8 cellular contexts compared by ENCODE assay signal in the genomic region with DNA sequence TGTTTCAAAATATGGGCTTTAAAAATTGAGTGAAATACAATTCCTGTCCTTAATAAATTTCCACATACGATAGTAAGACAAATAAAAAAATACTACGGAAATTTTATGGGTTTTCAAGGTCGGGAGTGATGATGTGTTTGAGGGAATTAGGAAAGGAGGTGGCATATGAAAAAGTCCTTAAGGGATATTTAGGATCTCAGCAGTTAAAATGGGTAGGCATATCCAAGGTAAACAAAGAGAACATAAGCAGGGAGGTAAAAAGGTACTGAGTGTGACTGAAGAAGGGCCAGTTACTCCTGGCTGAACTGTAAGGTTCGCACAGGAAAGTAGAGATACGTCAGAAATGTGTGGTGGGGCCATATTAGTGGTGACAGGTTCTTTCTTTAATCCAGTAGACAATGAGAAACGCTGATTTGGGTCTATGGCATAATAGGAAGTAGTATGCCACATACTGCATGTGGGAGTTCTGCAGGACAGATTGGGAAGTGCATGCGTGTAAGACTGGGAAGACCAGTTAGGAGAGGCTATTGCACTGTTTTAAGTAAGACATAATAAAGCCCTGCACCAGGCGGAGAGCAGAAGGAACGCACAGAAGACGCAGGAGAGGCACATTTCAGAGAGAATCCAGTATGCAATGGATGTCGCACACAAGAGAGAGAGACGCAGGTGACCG. TPM values are rescaled to one million over a fixed set of nuclear protein-coding genes. Genes with fewer than 3 reads are reported as not detected.
DNase-seq lines count a peak whose midpoint lies in the region; ATAC-seq and TF ChIP-seq lines count a peak whose summit lies in the region.

No MANE protein-coding gene starts in this region.

- peaks cover 0 to 39% (median 36%) of the 10 kb centered on the region in 11 experiments; a peak in 17 of 22 replicates for H4K20me1 ChIP-seq in BLaER1 treated with 17β-estradiol and CSF1 and Interleukin-3, amounts not matched to agents 10 nM and 100 nM

- peaks cover 0 to 14% (median 0%) of the 10 kb centered on the region in 11 experiments; a peak in 5 of 22 replicates for H3K9me3 ChIP-seq in BLaER1 treated with 17β-estradiol and CSF1 and Interleukin-3, amounts not matched to agents 10 nM and 100 nM (replicated peaks in 1 of 11)
- H3K9me3 ChIP-seq in MG63 (no peaks in the 10 kb centered on the region), esophagus squamous epithelium (no peaks in the 10 kb centered on the region), muscle layer of colon (ENCODE audit: low read length) (no peaks in the 10 kb centered on the region)

- no peak for TF ChIP-seq POLR2A in esophagus squamous epithelium (IDR thresholded peaks at IDR 0.05)

- peak overlapping the region; percentile 60 to 92 (median 80); a peak in 21 of 22 replicates for H3K9ac ChIP-seq in BLaER1 treated with 17β-estradiol and CSF1 and Interleukin-3, amounts not matched to agents 10 nM and 100 nM
- no peak overlapping the region for H3K9ac ChIP-seq in muscle layer of colon (ENCODE audit: low read length)

- DNase-seq in MG63, result peak; percentile 67
- no peak for DNase-seq in esophagus squamous epithelium (lab: John Stamatoyannopoulos, UW)
- no peak for DNase-seq in mesenteric fat pad (ENCODE audit: low spot score)

- ATAC-seq in GM19328 (IDR thresholded peaks at IDR 0.05; ENCODE audit: unreplicated experiment) (peak; percentile 1), SK-N-SH treated with all-trans-retinoic acid at 6 μM for 48 hours (peak; percentile 81), HG03342 (IDR thresholded peaks at IDR 0.05; ENCODE audit: unreplicated experiment) (no peak)

- H3K4me3 ChIP-seq in BLaER1 treated with 17β-estradiol and CSF1 and Interleukin-3, amounts not matched to agents 10 nM and 100 nM, result peak overlapping the region; percentile 85 to 97 (median 91)
- H3K4me3 ChIP-seq in MG63 (peak overlapping the region; percentile 79), esophagus squamous epithelium (peak overlapping the region; percentile 62 to 92 (median 86)), muscle layer of colon (ENCODE audit: low read depth in 1 of 2, low read length in 2 of 2) (peak overlapping the region; percentile 60 to 66)

- peaks cover 0 to 16% (median 7%) of the 10 kb centered on the region in 11 experiments; a peak in 12 of 22 replicates for H3K36me3 ChIP-seq in BLaER1 treated with 17β-estradiol and CSF1 and Interleukin-3, amounts not matched to agents 10 nM and 100 nM
- peaks cover 2% of the 10 kb centered on the region for H3K36me3 ChIP-seq in MG63
- no peaks in the 10 kb centered on the region for H3K36me3 ChIP-seq in esophagus squamous epithelium
- H3K36me3 ChIP-seq in muscle layer of colon (ENCODE audit: insufficient read depth, low read length), result no peaks in the 10 kb centered on the region

- H3K4me2 ChIP-seq in BLaER1 treated with 17β-estradiol and CSF1 and Interleukin-3, amounts not matched to agents 10 nM and 100 nM, result peak overlapping the region; percentile 75 to 94 (median 86)

- peak in 5 of 6 experiments; percentile 40 to 83 (median 66) for TF ChIP-seq CTCF in esophagus squamous epithelium (IDR thresholded peaks at IDR 0.05)

- 9% methylated on average over 13 of the region's 13 CpGs for WGBS in esophagus squamous epithelium, 2 donors

- intact Hi-C loops in esophagus squamous epithelium (cut with DNase I), result no loop called here

- no peaks in the 10 kb centered on the region for H3K27me3 ChIP-seq in BLaER1 treated with 17β-estradiol and CSF1 and Interleukin-3, amounts not matched to agents 10 nM and 100 nM
- no peaks in the 10 kb centered on the region for H3K27me3 ChIP-seq in MG63
- no peaks in the 10 kb centered on the region for H3K27me3 ChIP-seq in esophagus squamous epithelium
- H3K27me3 ChIP-seq in muscle layer of colon (ENCODE audit: control insufficient read depth in 1 of 2, insufficient read depth in 2 of 2, low read length in 2 of 2), result no peaks in the 10 kb centered on the region

- peak overlapping the region in 10 of 11 experiments; percentile 44 to 80 (median 74); a peak in 19 of 22 replicates for H3K27ac ChIP-seq in BLaER1 treated with 17β-estradiol and CSF1 and Interleukin-3, amounts not matched to agents 10 nM and 100 nM
- H3K27ac ChIP-seq in esophagus squamous epithelium (peak overlapping the region; percentile 92 to 98 (median 95)), muscle layer of colon (ENCODE audit: low read depth, low read length) (peak overlapping the region; percentile 74)

- H3K4me1 ChIP-seq in BLaER1 treated with 17β-estradiol and CSF1 and Interleukin-3, amounts not matched to agents 10 nM and 100 nM, result peaks cover 12 to 33% (median 21%) of the 10 kb centered on the region in 10 experiments
- H3K4me1 ChIP-seq in esophagus squamous epithelium, result peaks cover 0 to 44% (median 20%) of the 10 kb centered on the region in 3 donors
- peaks cover 11% of the 10 kb centered on the region for H3K4me1 ChIP-seq in muscle layer of colon (ENCODE audit: insufficient read depth, low read length)

TF ChIP-seq in SK-N-SH treated with all-trans-retinoic acid at 6 μM for 48 hours, 23 proteins besides CTCF, POLR2A, EP300 and RAD21:
- peak; percentile 81 for TF ChIP-seq ZNF70 (CRISPR knock-in tag; IDR thresholded peaks at IDR 0.05)
- no peak for TF ChIP-seq ZFP3 (CRISPR knock-in tag; IDR thresholded peaks at IDR 0.05)

RNA-seq across cellular contexts. Expression of a gene that starts 0.9 kb away (rescaled TPM):
- total RNA-seq in MG63 (2014; rRNA removed; shearing (Covaris generic); ENCODE audit: low replicate concordance), result 21.5 and 27.4 TPM in 2 replicates
- 100 to 1,000 TPM in 3 of 4 donors, 10 to 100 TPM in 1; 54.5 to 165 (median 122) TPM for total RNA-seq in esophagus squamous epithelium
- total RNA-seq in mesenteric fat pad, result 23.0 TPM
